In genomic region chr17:38284654-38285174, GRCh38 we compare ENCODE assay signal across 9 cellular contexts. TPM values are rescaled to one million over a fixed set of nuclear protein-coding genes. Genes with fewer than 3 reads are reported as not detected.
DNase-seq lines count a peak whose midpoint lies in the region; ATAC-seq, FAIRE-seq and TF ChIP-seq lines count a peak whose summit lies in the region.
"Not testable (repeated sequence)": the region's sequence is repeated elsewhere in the genome, so short reads cannot be mapped to it uniquely, and the experiment has no call there.
"Had no signal": no experiment of that assay in that cellular context is flagged by ENCODE, and none has a peak within 500 bp of the region (broad histone marks: within the 10 kb centered on the region; RNA-seq: fewer than 3 reads in every experiment).

No MANE protein-coding gene starts in this region.

- in situ Hi-C loops in HepG2 (cut with HindIII; ENCODE audit: extremely low pct_ligation_motif_present, low pct_unique_long_range_greater_than_20kb): not testable (repeated sequence)

- POLR2A ChIA-PET in activated CD4-positive, alpha-beta T cell treated with anti-CD3 and anti-CD28 coated beads, Interleukin-2, amount 10 ng/mL, durations not matched to agents 7 days and 5 days (lab: Charles Lee); HepG2 (lab: Yijun Ruan, JAX): not testable (repeated sequence)

- H3K27me3 ChIP-seq in heart right ventricle; HepG2 (ENCODE audit: control insufficient read depth in 1 of 2, insufficient read depth in 2 of 2, low read length in 2 of 2); small intestine (ENCODE audit: control insufficient read depth in 2 of 2, insufficient read depth in 2 of 2, low read length in 2 of 2): not testable (repeated sequence)

- not testable (repeated sequence) for TF ChIP-seq EP300 in HepG2 (IDR thresholded peaks at IDR 0.05; ENCODE audit: low read depth in 2 of 2, low read length in 2 of 2); HepG2 (CRISPR knock-in tag; IDR thresholded peaks at IDR 0.05; ENCODE audit: borderline replicate concordance)

- peak overlapping the region; percentile 77 for H3K27ac ChIP-seq in epithelial cell of prostate
- not testable (repeated sequence) for H3K27ac ChIP-seq in heart right ventricle; HepG2 (ENCODE audit: extremely low read length, insufficient read depth, low read length); small intestine (ENCODE audit: low read depth in 1 of 2, low read length in 1 of 2)

- not testable (repeated sequence) for TF ChIP-seq RAD21 in HepG2 (CRISPR knock-in tag; IDR thresholded peaks at IDR 0.05)

- not testable (repeated sequence) for DNase-seq in Calu3; activated CD4-positive, alpha-beta T cell treated with anti-CD3 and anti-CD28 coated beads, Interleukin-2, amount 10 ng/mL, durations not matched to agents 7 days and 5 days; epithelial cell of prostate (ENCODE audit: low read depth, low spot score); heart right ventricle; HepG2 (ENCODE audit: low spot score)
- DNase-seq in fibroblast of the aortic adventitia (ENCODE audit: low read depth) (peak; percentile 62), small intestine (peak; percentile 8)

- peak in 6 of 8 donors; percentile 23 to 69 (median 54) for ATAC-seq in heart right ventricle
- ATAC-seq in HepG2: not testable (repeated sequence)

- not testable (repeated sequence) for H3K4me3 ChIP-seq in fibroblast of the aortic adventitia (ENCODE audit: low read depth, low read length); heart right ventricle; HepG2 (replicated peaks in 1 of 3; ENCODE audit: insufficient read depth in 1 of 3, low read depth in 2 of 3, low read length in 3 of 3); small intestine (ENCODE audit: low read depth in 1 of 2, low read length in 2 of 2)

- not testable (repeated sequence) for H3K9me3 Mint-ChIP-seq in Calu3 (ENCODE audit: low read depth, unreplicated experiment); activated CD4-positive, alpha-beta T cell treated with anti-CD3 and anti-CD28 coated beads, Interleukin-2, amount 10 ng/mL, durations not matched to agents 7 days and 5 days

- H3K9me3 ChIP-seq in heart right ventricle; HepG2 (ENCODE audit: low read length); small intestine (ENCODE audit: control insufficient read depth, low read depth): not testable (repeated sequence)

- not testable (repeated sequence) for H3K27me3 Mint-ChIP-seq in Calu3 (ENCODE audit: unreplicated experiment); activated CD4-positive, alpha-beta T cell treated with anti-CD3 and anti-CD28 coated beads, Interleukin-2, amount 10 ng/mL, durations not matched to agents 7 days and 5 days

- H3K79me2 ChIP-seq in HepG2 (ENCODE audit: insufficient read depth, low read length): not testable (repeated sequence)

- H3K36me3 Mint-ChIP-seq in Calu3 (ENCODE audit: insufficient read depth, unreplicated experiment); activated CD4-positive, alpha-beta T cell treated with anti-CD3 and anti-CD28 coated beads, Interleukin-2, amount 10 ng/mL, durations not matched to agents 7 days and 5 days (ENCODE audit: low read depth): not testable (repeated sequence)

- 72 to 84% methylated on average over 2 to 3 of the region's 3 CpGs for WGBS in heart right ventricle, 2 donors
- WGBS in HepG2 (ENCODE audit: low lambda C conversion rate): 23% methylated on average over 3 of the region's 3 CpGs
- WGBS in small intestine, 3 donors: 53 to 58% (median 53%) methylated on average over 2 to 3 of the region's 3 CpGs

- not testable (repeated sequence) for TF ChIP-seq POLR2A in HepG2 (IDR thresholded peaks at IDR 0.05; ENCODE audit: insufficient read depth in 1 of 2, low read depth in 2 of 2, low read length in 2 of 2)

- H2AFZ ChIP-seq in HepG2 (ENCODE audit: low read length): not testable (repeated sequence)

- CTCF ChIA-PET in Calu3 (lab: Charles Lee): interaction anchor here (0.6 to 0.7 kb wide), 2 partner anchors 8 to 34 kb away, joined by 3 to 6 read pairs; no protein-coding TSS in a partner anchor
- CTCF ChIA-PET in activated CD4-positive, alpha-beta T cell treated with anti-CD3 and anti-CD28 coated beads, Interleukin-2, amount 10 ng/mL, durations not matched to agents 7 days and 5 days (lab: Charles Lee); HepG2 (lab: Yijun Ruan, JAX; ENCODE audit: low intra/inter-chr PET ratio, low total read pairs): not testable (repeated sequence)

- FAIRE-seq in HepG2 (lab: Jason Lieb, UNC); small intestine (lab: Jason Lieb, UNC): not testable (repeated sequence)

- H3K4me3 Mint-ChIP-seq in Calu3 (ENCODE audit: low read depth, unreplicated experiment); activated CD4-positive, alpha-beta T cell treated with anti-CD3 and anti-CD28 coated beads, Interleukin-2, amount 10 ng/mL, durations not matched to agents 7 days and 5 days: not testable (repeated sequence)

- not testable (repeated sequence) for H3K4me2 ChIP-seq in HepG2 (ENCODE audit: low read depth, low read length)

- H3K4me1 ChIP-seq in heart right ventricle: peaks cover 0 to 11% (median 5%) of the 10 kb centered on the region in 9 donors
- H3K4me1 ChIP-seq in HepG2 (ENCODE audit: insufficient read depth, low read length); small intestine (ENCODE audit: control insufficient read depth in 2 of 2, insufficient read depth in 1 of 2, low read depth in 1 of 2, low read length in 1 of 2): not testable (repeated sequence)

- H4K20me1 ChIP-seq in HepG2 (ENCODE audit: insufficient read depth, low read length): not testable (repeated sequence)

- peaks cover 37% of the 10 kb centered on the region for H3K4me1 Mint-ChIP-seq in Calu3 (ENCODE audit: low read depth, unreplicated experiment)
- peaks cover 11% of the 10 kb centered on the region for H3K4me1 Mint-ChIP-seq in activated CD4-positive, alpha-beta T cell treated with anti-CD3 and anti-CD28 coated beads, Interleukin-2, amount 10 ng/mL, durations not matched to agents 7 days and 5 days

- H3K27ac Mint-ChIP-seq in Calu3 (ENCODE audit: unreplicated experiment): peak overlapping the region; percentile 62
- H3K27ac Mint-ChIP-seq in activated CD4-positive, alpha-beta T cell treated with anti-CD3 and anti-CD28 coated beads, Interleukin-2, amount 10 ng/mL, durations not matched to agents 7 days and 5 days: peak overlapping the region; percentile 31

- intact Hi-C loops in Calu3 (cut with micrococcal nuclease; ENCODE audit: unreplicated experiment); heart right ventricle (cut with DNase I); HepG2 (cut with micrococcal nuclease; ENCODE audit: unreplicated experiment): not testable (repeated sequence)

- H3K36me3 ChIP-seq in heart right ventricle; HepG2 (replicated peaks in 1 of 2; ENCODE audit: control insufficient read depth in 1 of 2, insufficient read depth in 2 of 2, low read length in 2 of 2); small intestine (ENCODE audit: control insufficient read depth in 2 of 2, insufficient read depth in 2 of 2, low read length in 2 of 2): not testable (repeated sequence)

- H3K9ac ChIP-seq in HepG2 (ENCODE audit: insufficient read depth, low read depth, low read length): not testable (repeated sequence)

- not testable (repeated sequence) for BruUV-seq in Calu3 (replicated peaks; lab: Mats Ljungman, UMichigan); HepG2 (replicated peaks; lab: Mats Ljungman, UMichigan)

- not testable (repeated sequence) for TF ChIP-seq CTCF in Calu3 (IDR thresholded peaks at IDR 0.05; ENCODE audit: unreplicated experiment); fibroblast of the aortic adventitia (IDR thresholded peaks at IDR 0.05; ENCODE audit: insufficient read depth, low read length); heart right ventricle (IDR thresholded peaks at IDR 0.05); HepG2 (CRISPR knock-in tag; IDR thresholded peaks at IDR 0.05)

RNA-seq across cellular contexts. Expression of gene MRPL45, which starts 12.3 kb away (rescaled TPM):
- 171 and 174 TPM in 2 replicates for total RNA-seq in Calu3 (2022)
- total RNA-seq in activated CD4-positive, alpha-beta T cell treated with anti-CD3 and anti-CD28 coated beads, Interleukin-2, amount 10 ng/mL, durations not matched to agents 7 days and 5 days: 10 to 100 TPM; 28.4 to 30.6 TPM
- 34.1 and 42.2 TPM in 2 replicates for total RNA-seq in fibroblast of the aortic adventitia (ENCODE audit: low replicate concordance)
- total RNA-seq in heart right ventricle: 10 to 100 TPM; 36.1 to 44.6 (median 39.9) TPM
- 10 to 100 TPM; 16.0 to 28.2 TPM for polyA plus RNA-seq in heart right ventricle
- 89.5 and 130 TPM in 2 replicates for total RNA-seq in HepG2 (2016; rRNA removed; fragmentation: Illumina TruSeq; extraction: Trizol)
- 39.9 and 40.5 TPM in 2 replicates for total RNA-seq in HepG2 (2016; cell fraction: cytosol; rRNA removed; fragmentation: Illumina TruSeq; extraction: Trizol; ENCODE audit: low read depth)
- total RNA-seq in HepG2 (2016; cell fraction: insoluble cytoplasmic fraction; rRNA removed; fragmentation: Illumina TruSeq; extraction: Trizol): 89.7 and 136 TPM in 2 replicates
- 92.4 and 101 TPM in 2 replicates for total RNA-seq in HepG2 (2016; cell fraction: membrane; rRNA removed; fragmentation: Illumina TruSeq; extraction: Trizol)
- total RNA-seq in HepG2 (2016; cell fraction: nucleus; rRNA removed; fragmentation: Illumina TruSeq; extraction: Trizol): 47.1 and 50.4 TPM in 2 replicates
- 124 and 157 TPM in 2 replicates for polyA plus RNA-seq in HepG2 (2011; rRNA removed)
- polyA plus RNA-seq in HepG2 (2011; cell fraction: cytosol; rRNA removed): 121 and 150 TPM in 2 replicates
- 27.4 and 36.1 TPM in 2 replicates for polyA plus RNA-seq in HepG2 (2011; cell fraction: nucleus; rRNA removed)
- polyA plus RNA-seq in HepG2 (2012): 95.8 and 105 TPM in 2 replicates
- 55.8 and 62.5 TPM in 2 replicates for polyA plus RNA-seq in HepG2 (2016; cell fraction: cytosol; fragmentation: Illumina TruSeq; extraction: Trizol; ENCODE audit: low read depth)
- polyA plus RNA-seq in HepG2 (2016; cell fraction: insoluble cytoplasmic fraction; fragmentation: Illumina TruSeq; extraction: Trizol; ENCODE audit: low read depth): 191 and 196 TPM in 2 replicates
- polyA plus RNA-seq in HepG2 (2016; cell fraction: membrane; fragmentation: Illumina TruSeq; extraction: Trizol; ENCODE audit: low read depth): 108 and 122 TPM in 2 replicates
- 78.5 and 84.6 TPM in 2 replicates for polyA plus RNA-seq in HepG2 (2016; cell fraction: nucleus; fragmentation: Illumina TruSeq; extraction: Trizol; ENCODE audit: insufficient read depth, low read depth)
- polyA minus RNA-seq in HepG2 (2011; rRNA and poly(A)+ RNA removed; ENCODE audit: low replicate concordance): 71.4 and 88.7 TPM in 2 replicates
- 60.8 and 62.0 TPM in 2 replicates for polyA minus RNA-seq in HepG2 (2011; cell fraction: cytosol; rRNA and poly(A)+ RNA removed)
- polyA minus RNA-seq in HepG2 (2011; cell fraction: nucleus; rRNA and poly(A)+ RNA removed): 30.0 and 40.5 TPM in 2 replicates
- polyA plus RNA-seq in small intestine: 10 to 100 TPM; 30.8 to 48.9 (median 33.8) TPM

RNA-seq across cellular contexts. Expression of gene GPR179, which starts 59.0 kb away (rescaled TPM):
- 0.45 and 0.69 TPM in 2 replicates for total RNA-seq in Calu3 (2022)
- not detected for total RNA-seq in activated CD4-positive, alpha-beta T cell treated with anti-CD3 and anti-CD28 coated beads, Interleukin-2, amount 10 ng/mL, durations not matched to agents 7 days and 5 days
- under 0.01 TPM in 2 replicates for total RNA-seq in fibroblast of the aortic adventitia (ENCODE audit: low replicate concordance)
- under 1 TPM in 8 of 10 donors, not detected in 2; 0.02 to 0.09 (median 0.06) TPM for total RNA-seq in heart right ventricle
- polyA plus RNA-seq in heart right ventricle: under 1 TPM; under 0.01 to 0.22 TPM
- 0.07 TPM in 1 of 2 replicates, not detected in the other for total RNA-seq in HepG2 (2016; rRNA removed; fragmentation: Illumina TruSeq; extraction: Trizol)
- not detected in 2 replicates for total RNA-seq in HepG2 (2016; cell fraction: cytosol; rRNA removed; fragmentation: Illumina TruSeq; extraction: Trizol; ENCODE audit: low read depth)
- total RNA-seq in HepG2 (2016; cell fraction: insoluble cytoplasmic fraction; rRNA removed; fragmentation: Illumina TruSeq; extraction: Trizol): 0.02 TPM in 1 of 2 replicates, not detected in the other
- total RNA-seq in HepG2 (2016; cell fraction: membrane; rRNA removed; fragmentation: Illumina TruSeq; extraction: Trizol): not detected in 2 replicates
- total RNA-seq in HepG2 (2016; cell fraction: nucleus; rRNA removed; fragmentation: Illumina TruSeq; extraction: Trizol): 0.13 TPM in 1 of 2 replicates, not detected in the other
- 0.03 and 0.08 TPM in 2 replicates for polyA plus RNA-seq in HepG2 (2011; rRNA removed)
- 0.01 and 0.04 TPM in 2 replicates for polyA plus RNA-seq in HepG2 (2011; cell fraction: cytosol; rRNA removed)
- 0.14 and 0.16 TPM in 2 replicates for polyA plus RNA-seq in HepG2 (2011; cell fraction: nucleus; rRNA removed)
- polyA plus RNA-seq in HepG2 (2012): 0.04 and 0.08 TPM in 2 replicates
- polyA plus RNA-seq in HepG2 (2016; cell fraction: cytosol; fragmentation: Illumina TruSeq; extraction: Trizol; ENCODE audit: low read depth): not detected in 2 replicates
- not detected in 2 replicates for polyA plus RNA-seq in HepG2 (2016; cell fraction: insoluble cytoplasmic fraction; fragmentation: Illumina TruSeq; extraction: Trizol; ENCODE audit: low read depth)
- polyA plus RNA-seq in HepG2 (2016; cell fraction: membrane; fragmentation: Illumina TruSeq; extraction: Trizol; ENCODE audit: low read depth): not detected in 2 replicates
- polyA plus RNA-seq in HepG2 (2016; cell fraction: nucleus; fragmentation: Illumina TruSeq; extraction: Trizol; ENCODE audit: insufficient read depth, low read depth): 0.09 TPM in 1 of 2 replicates, not detected in the other
- polyA minus RNA-seq in HepG2 (2011; rRNA and poly(A)+ RNA removed; ENCODE audit: low replicate concordance): 0.05 and 0.06 TPM in 2 replicates
- 0.10 TPM in 1 of 2 replicates, not detected in the other for polyA minus RNA-seq in HepG2 (2011; cell fraction: cytosol; rRNA and poly(A)+ RNA removed)
- polyA minus RNA-seq in HepG2 (2011; cell fraction: nucleus; rRNA and poly(A)+ RNA removed): 0.12 TPM in 1 of 2 replicates, not detected in the other
- under 1 TPM in 1 of 3 donors, not detected in 2; 0.18 TPM for polyA plus RNA-seq in small intestine
- polyA plus RNA-seq: BJ, IgD-negative memory B cell had no signal
